19 cellular contexts compared by ENCODE assay signal in genomic region chr2:83224591-83224990, GRCh38.
"Had no signal": no experiment of that assay in that cellular context is flagged by ENCODE, and none has a peak within 500 bp of the region (broad histone marks: within the 10 kb centered on the region; RNA-seq: fewer than 3 reads in every experiment).

No MANE protein-coding gene starts in this region.

- H3K4me3 ChIP-seq: colonic mucosa, esophagus squamous epithelium, heart right ventricle, left ventricle myocardium inferior, lower lobe of right lung, ovary, right lobe of liver, thoracic aorta, transverse colon had no signal

- H3K4me1 ChIP-seq: colonic mucosa, esophagus squamous epithelium, heart right ventricle, left ventricle myocardium inferior, lower lobe of right lung, right lobe of liver, transverse colon had no signal

- H3K36me3 ChIP-seq: colonic mucosa, esophagus squamous epithelium, heart right ventricle, left ventricle myocardium inferior, lower lobe of right lung, ovary, right lobe of liver, thoracic aorta, transverse colon had no signal

- DNase-seq: cerebellar nuclear complex; colonic mucosa; dermis blood vessel endothelial cell; esophagus squamous epithelium; foreskin fibroblast; heart right ventricle; left cardiac atrium; left ventricle myocardium inferior; lower lobe of right lung; mesenchymal stem cell; naive thymus-derived CD8-positive, alpha-beta T cell; ovary; right lobe of liver; stimulated activated CD4-positive, alpha-beta T cell treated with anti-CD3 and anti-CD28 coated beads, Interleukin-2, amount 100 ng/mL, for 24 hours; stimulated activated CD4-positive, alpha-beta T cell treated with anti-CD3 and anti-CD28 coated beads, Interleukin-4, amount 100 ng/mL, for 4 hours; stimulated activated naive B cell treated with anti-CD40 and anti-IgM and Interleukin-4, amounts not matched to agents 10 μg/mL and 1 μg/mL and 100 μg/mL, for 72 hours; stimulated activated naive CD8-positive, alpha-beta T cell treated with anti-CD3 and anti-CD28 coated beads, Interleukin-15, amount 100 ng/mL, for 72 hours; transverse colon had no signal

- H3K27me3 ChIP-seq: colonic mucosa, esophagus squamous epithelium, heart right ventricle, ovary, right lobe of liver, transverse colon had no signal

- H3K27ac ChIP-seq: colonic mucosa, esophagus squamous epithelium, heart right ventricle, left ventricle myocardium inferior, lower lobe of right lung, ovary, right lobe of liver, thoracic aorta, transverse colon had no signal

- ATAC-seq: heart right ventricle; left cardiac atrium; lower lobe of right lung; naive thymus-derived CD8-positive, alpha-beta T cell; right lobe of liver; stimulated activated naive B cell treated with anti-CD40 and anti-IgM and Interleukin-4, amounts not matched to agents 10 μg/mL and 1 μg/mL and 100 μg/mL, for 72 hours; stimulated activated naive CD8-positive, alpha-beta T cell treated with anti-CD3 and anti-CD28 coated beads, Interleukin-15, amount 100 ng/mL, for 72 hours had no signal

- H3K9me3 ChIP-seq: colonic mucosa, esophagus squamous epithelium, heart right ventricle, left ventricle myocardium inferior, lower lobe of right lung, ovary, right lobe of liver, thoracic aorta, transverse colon had no signal
